ENCODE assay signal across 8 cellular contexts in genomic region chr10:22010973-22011408, GRCh38. TPM values are rescaled to one million over a fixed set of nuclear protein-coding genes. Genes with fewer than 3 reads are reported as not detected.
DNase-seq lines count a peak whose midpoint lies in the region; ATAC-seq and TF ChIP-seq lines count a peak whose summit lies in the region.

No MANE protein-coding gene starts in this region.

- no peak for TF ChIP-seq POLR2A in gastrocnemius medialis (IDR thresholded peaks at IDR 0.05)

- peaks cover 0 to 2% (median 0%) of the 10 kb centered on the region in 7 donors for H3K9me3 Mint-ChIP-seq in CD4-positive, CD25-positive, alpha-beta regulatory T cell

- peak in 2 of 3 donors; percentile 45 to 55 for DNase-seq in CD4-positive, CD25-positive, alpha-beta regulatory T cell
- DNase-seq in astrocyte of the spinal cord (ENCODE audit: low read depth, low spot score) (peak; percentile 47), myocyte (ENCODE audit: low read depth) (peak; percentile 45), HuH-7 (ENCODE audit: low spot score) (no peak), gastrocnemius medialis (no peak)

- in situ Hi-C loops in astrocyte of the spinal cord (cut with HindIII; ENCODE audit: low sequenced_read_pairs): no loop called here
- in situ Hi-C loops in gastrocnemius medialis (cut with MboI; ENCODE audit: low sequenced_read_pairs in 4 of 4): loop anchor here in 1 of 4 donors (25.0 kb wide), 1 partner anchor 226 kb away; no protein-coding TSS in a partner anchor

- H3K36me3 ChIP-seq in CD4-positive, CD25-positive, alpha-beta regulatory T cell (ENCODE audit: control insufficient read depth, insufficient read depth, low read length): no peaks in the 10 kb centered on the region
- H3K36me3 ChIP-seq in HEK293 (ENCODE audit: control insufficient read depth in 2 of 2, insufficient read depth in 1 of 2, low read length in 2 of 2): no peaks in the 10 kb centered on the region
- no peaks in the 10 kb centered on the region for H3K36me3 ChIP-seq in gastrocnemius medialis

- no peak overlapping the region for H3K4me3 Mint-ChIP-seq in CD4-positive, CD25-positive, alpha-beta regulatory T cell

- no peaks in the 10 kb centered on the region for H3K4me1 ChIP-seq in CD4-positive, CD25-positive, alpha-beta regulatory T cell (ENCODE audit: control insufficient read depth, insufficient read depth, low read length, poor library complexity, severe bottlenecking)
- H3K4me1 ChIP-seq in HEK293 (ENCODE audit: control insufficient read depth, insufficient read depth, low read length) (no peaks in the 10 kb centered on the region), gastrocnemius medialis (no peaks in the 10 kb centered on the region)

- no peaks in the 10 kb centered on the region for H3K9me3 ChIP-seq in CD4-positive, CD25-positive, alpha-beta regulatory T cell (ENCODE audit: control insufficient read depth in 2 of 2, low read length in 2 of 2)
- H3K9me3 ChIP-seq in HEK293 (ENCODE audit: control insufficient read depth, insufficient read depth, low read depth, low read length) (no peaks in the 10 kb centered on the region), gastrocnemius medialis (no peaks in the 10 kb centered on the region)

- H3K4me3 ChIP-seq in CD4-positive, CD25-positive, alpha-beta regulatory T cell (ENCODE audit: low read depth, low read length): no peak overlapping the region
- H3K4me3 ChIP-seq in HEK293 (ENCODE audit: low read depth, low read length) (no peak overlapping the region), astrocyte of the spinal cord (ENCODE audit: low read depth, low read length) (no peak overlapping the region), gastrocnemius medialis (no peak overlapping the region)

- H3K27ac Mint-ChIP-seq in CD4-positive, CD25-positive, alpha-beta regulatory T cell: peak overlapping the region in 1 of 3 donors; percentile 62

- intact Hi-C loops in gastrocnemius medialis (cut with DNase I; ENCODE audit: low total_unique reads): no loop called here

- CTCF ChIA-PET in HEK293 (lab: Yijun Ruan, JAX): interaction anchor here (0.7 to 1.7 kb wide), 10 partner anchors 9 to 579 kb away, joined by 3 to 5 read pairs (median 4); partner anchors contain the start of gene COMMD3

- POLR2A ChIA-PET in HEK293 (lab: Yijun Ruan, JAX): interaction anchor here (0.6 kb wide), 2 partner anchors 291 to 535 kb away, joined by 3 read pairs; no protein-coding TSS in a partner anchor

- no peak overlapping the region for H3K27ac ChIP-seq in CD4-positive, CD25-positive, alpha-beta regulatory T cell (ENCODE audit: insufficient read depth, low read length, poor library complexity, severe bottlenecking)
- no peak overlapping the region for H3K27ac ChIP-seq in HEK293 (ENCODE audit: extremely low read depth, low read depth, low read length)
- no peak overlapping the region for H3K27ac ChIP-seq in gastrocnemius medialis

- peaks cover 27% of the 10 kb centered on the region for H3K27me3 Mint-ChIP-seq in CD4-positive, CD25-positive, alpha-beta regulatory T cell

- no peak for TF ChIP-seq CTCF in HEK293 (tag by site-specific recombination; IDR thresholded peaks at IDR 0.05)
- peak; percentile 27 for TF ChIP-seq CTCF in astrocyte of the spinal cord (IDR thresholded peaks at IDR 0.05; ENCODE audit: low read depth, low read length)
- peak in 2 of 5 experiments; percentile 24 to 46 for TF ChIP-seq CTCF in gastrocnemius medialis (IDR thresholded peaks at IDR 0.05 in 4 of 5, conservative IDR thresholded peaks at IDR 0.05 in 1 of 5)

- H3K36me3 Mint-ChIP-seq in CD4-positive, CD25-positive, alpha-beta regulatory T cell: no peaks in the 10 kb centered on the region

- H3K4me1 Mint-ChIP-seq in CD4-positive, CD25-positive, alpha-beta regulatory T cell: peaks cover 0 to 4% (median 2%) of the 10 kb centered on the region in 4 donors

- H3K27me3 ChIP-seq in CD4-positive, CD25-positive, alpha-beta regulatory T cell (ENCODE audit: control insufficient read depth, insufficient read depth, low read length): peaks cover 4% of the 10 kb centered on the region
- H3K27me3 ChIP-seq in gastrocnemius medialis: no peaks in the 10 kb centered on the region

- no peak for ATAC-seq in CD4-positive, CD25-positive, alpha-beta regulatory T cell (ENCODE audit: low read depth in 2 of 2)
- ATAC-seq in GM18519 (IDR thresholded peaks at IDR 0.05; ENCODE audit: low FRiP score, unreplicated experiment): no peak
- no peak for ATAC-seq in HG02571 (IDR thresholded peaks at IDR 0.05; ENCODE audit: unreplicated experiment)
- ATAC-seq in gastrocnemius medialis: no peak

TF ChIP-seq in HEK293, 187 proteins besides CTCF, POLR2A, EP300 and RAD21:
- TF ChIP-seq ZBTB17 (tag by site-specific recombination; IDR thresholded peaks at IDR 0.05): no peak
- peak; percentile 94 for TF ChIP-seq SCRT2 (tag by site-specific recombination; IDR thresholded peaks at IDR 0.05)
- TF ChIP-seq SCRT1 (tag by site-specific recombination; IDR thresholded peaks at IDR 0.05; ENCODE audit: borderline replicate concordance): peak; percentile 53

RNA-seq across cellular contexts. Expression of gene DNAJC1, which starts 7.5 kb away (rescaled TPM):
- total RNA-seq in CD4-positive, CD25-positive, alpha-beta regulatory T cell: 23.2 TPM
- 10 to 100 TPM; 12.9 to 27.5 (median 18.8) TPM for polyA plus RNA-seq in CD4-positive, CD25-positive, alpha-beta regulatory T cell
- total RNA-seq in myocyte: 22.6 and 29.9 TPM in 2 replicates
- 14.6 TPM for polyA plus RNA-seq in myocyte (2012)
- 10 to 100 TPM; 24.1 to 56.4 (median 35.7) TPM for total RNA-seq in gastrocnemius medialis

Comparison
In these comparisons a context has a peak if more than half of its experiments do, and no peak if none do; other contexts are left out.
1. DNase-seq: peak in CD4-positive, CD25-positive, alpha-beta regulatory T cell (2 of 3), astrocyte of the spinal cord (single experiment) and myocyte (single experiment); none in HuH-7 (single experiment) and gastrocnemius medialis (0 of 2).